ENCODE assay signal across 7 cellular contexts in genomic region chr14:21913759-21914158, GRCh38.
DNase-seq lines count a peak whose midpoint lies in the region; ATAC-seq and TF ChIP-seq lines count a peak whose summit lies in the region.

No MANE protein-coding gene starts in this region.

- peak; percentile 74 for TF ChIP-seq CTCF in GM12875 (IDR thresholded peaks at IDR 0.05; ENCODE audit: borderline replicate concordance, insufficient read depth, low read depth, low read length)

- ATAC-seq in Right ventricle myocardium superior (ENCODE audit: poor library complexity), result no peak
- no peak for ATAC-seq in GM21723 (IDR thresholded peaks at IDR 0.05; ENCODE audit: unreplicated experiment)

- DNase-seq in HuH-7.5 (ENCODE audit: low spot score) (peak; percentile 3), SHP77 (lab: John Stamatoyannopoulos, UW) (peak; percentile 73 to 85), Right ventricle myocardium superior (peak; percentile 48), renal cortical epithelial cell (ENCODE audit: low read depth) (peak; percentile 64)
- DNase-seq in activated T-helper 2 cell treated with anti-CD3 and anti-CD28 coated beads, Interferon-gamma antibody, Interleukin-2, Interleukin-4, amounts not matched to agents 10 μg/mL and 5 μg/mL and 100 μg/mL, durations not matched to agents 14 hours and 24 hours and 36 hours (ENCODE audit: low spot score), result peak; percentile 75

- intact Hi-C loops in activated T-helper 2 cell treated with anti-CD3 and anti-CD28 coated beads, Interferon-gamma antibody, Interleukin-2, Interleukin-4, amounts not matched to agents 10 μg/mL and 5 μg/mL and 100 μg/mL, durations not matched to agents 14 hours and 24 hours and 36 hours (cut with micrococcal nuclease), result loop anchor here (2.0 to 10.0 kb wide), 3 partner anchors 19 to 161 kb away; no protein-coding TSS in a partner anchor
- intact Hi-C loops in Right ventricle myocardium superior (cut with DNase I), result no loop called here

- H3K27ac Mint-ChIP-seq in activated T-helper 2 cell treated with anti-CD3 and anti-CD28 coated beads, Interferon-gamma antibody, Interleukin-2, Interleukin-4, amounts not matched to agents 10 μg/mL and 5 μg/mL and 100 μg/mL, durations not matched to agents 14 hours and 24 hours and 36 hours, result peak overlapping the region; percentile 53

- H3K4me3 ChIP-seq in GM12875 (ENCODE audit: low read depth, low read length), result no peak overlapping the region

- H3K4me1 Mint-ChIP-seq in activated T-helper 2 cell treated with anti-CD3 and anti-CD28 coated beads, Interferon-gamma antibody, Interleukin-2, Interleukin-4, amounts not matched to agents 10 μg/mL and 5 μg/mL and 100 μg/mL, durations not matched to agents 14 hours and 24 hours and 36 hours (ENCODE audit: low read depth), result peaks cover 54% of the 10 kb centered on the region

- no peaks in the 10 kb centered on the region for H3K36me3 Mint-ChIP-seq in activated T-helper 2 cell treated with anti-CD3 and anti-CD28 coated beads, Interferon-gamma antibody, Interleukin-2, Interleukin-4, amounts not matched to agents 10 μg/mL and 5 μg/mL and 100 μg/mL, durations not matched to agents 14 hours and 24 hours and 36 hours (ENCODE audit: low read depth)

- peak overlapping the region; percentile 41 for H3K4me3 Mint-ChIP-seq in activated T-helper 2 cell treated with anti-CD3 and anti-CD28 coated beads, Interferon-gamma antibody, Interleukin-2, Interleukin-4, amounts not matched to agents 10 μg/mL and 5 μg/mL and 100 μg/mL, durations not matched to agents 14 hours and 24 hours and 36 hours (ENCODE audit: low read depth)

- H3K9me3 Mint-ChIP-seq in activated T-helper 2 cell treated with anti-CD3 and anti-CD28 coated beads, Interferon-gamma antibody, Interleukin-2, Interleukin-4, amounts not matched to agents 10 μg/mL and 5 μg/mL and 100 μg/mL, durations not matched to agents 14 hours and 24 hours and 36 hours, result no peaks in the 10 kb centered on the region

- peaks cover 2% of the 10 kb centered on the region for H3K27me3 Mint-ChIP-seq in activated T-helper 2 cell treated with anti-CD3 and anti-CD28 coated beads, Interferon-gamma antibody, Interleukin-2, Interleukin-4, amounts not matched to agents 10 μg/mL and 5 μg/mL and 100 μg/mL, durations not matched to agents 14 hours and 24 hours and 36 hours (ENCODE audit: low read depth)

Comparison
In these comparisons a context has a peak if more than half of its experiments do, and no peak if none do; other contexts are left out.
1. DNase-seq: peak in every context shown above with its lines; median percentile 79 in SHP77; 75 in activated T-helper 2 cell treated with anti-CD3 and anti-CD28 coated beads, Interferon-gamma antibody, Interleukin-2, Interleukin-4, amounts not matched to agents 10 μg/mL and 5 μg/mL and 100 μg/mL, durations not matched to agents 14 hours and 24 hours and 36 hours; 64 in renal cortical epithelial cell; 48 in Right ventricle myocardium superior; 3 in HuH-7.5.